In the genomic region with DNA sequence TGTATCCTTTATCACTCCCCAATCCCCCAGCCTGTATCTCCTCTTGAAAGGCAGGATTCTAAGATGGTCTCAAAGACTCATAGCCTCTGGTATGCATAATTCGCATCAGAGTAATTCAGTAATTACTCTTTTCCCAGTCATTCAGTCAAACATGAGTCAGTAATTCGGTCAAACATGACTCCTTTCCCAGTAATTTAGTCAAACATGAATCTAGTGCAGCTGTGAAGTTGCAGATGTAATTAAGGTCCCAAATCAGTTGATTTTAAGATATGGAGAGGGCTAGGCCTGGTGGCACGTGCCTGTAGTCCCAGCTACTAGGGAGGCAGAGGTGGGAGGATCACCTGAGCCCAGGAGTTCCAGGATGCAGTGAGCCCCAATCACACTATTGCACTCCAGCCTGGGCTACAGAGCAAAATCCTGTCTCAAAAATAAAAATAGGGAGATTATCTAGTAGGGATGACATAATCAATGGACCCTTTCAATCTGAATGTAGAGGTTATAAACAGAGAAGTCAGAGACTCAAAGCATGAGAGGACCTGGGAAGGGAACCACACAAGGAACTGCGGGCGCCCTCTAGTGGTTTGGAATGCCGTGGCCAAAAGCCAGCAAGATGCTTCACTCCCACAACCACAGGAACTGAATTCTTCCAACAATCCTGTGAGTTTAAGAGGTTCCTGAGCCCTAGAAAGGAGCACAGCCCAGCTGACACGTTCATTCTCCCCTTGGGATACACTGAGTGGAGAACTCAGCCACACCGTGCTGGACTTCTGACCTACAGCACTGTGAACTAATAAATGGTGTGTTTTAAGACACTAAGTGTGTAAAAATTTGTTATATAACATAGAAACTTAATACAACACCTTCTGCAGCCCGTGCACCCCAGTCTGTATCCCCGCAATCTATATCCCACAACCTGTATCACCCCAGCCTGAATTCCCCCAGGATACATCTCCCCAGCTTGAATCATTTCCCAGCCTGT, we compare ENCODE assay signal across 8 cellular contexts. TPM values are rescaled to one million over a fixed set of nuclear protein-coding genes. Genes with fewer than 3 reads are reported as not detected.
DNase-seq lines count a peak whose midpoint lies in the region; ATAC-seq and TF ChIP-seq lines count a peak whose summit lies in the region.

No MANE protein-coding gene starts in this region.

- no peak for TF ChIP-seq POLR2A in GM18505 (IDR thresholded peaks at IDR 0.05; ENCODE audit: borderline replicate concordance, extremely low read depth, insufficient read depth, insufficient read length)

- peak; percentile 80 for DNase-seq in M059J (ENCODE audit: low read depth)
- DNase-seq in RKO (ENCODE audit: low spot score) = peak; percentile 92
- peak; percentile 51 for DNase-seq in activated T-helper 1 cell treated with Interleukin-2 at 50 U/mL for 16 hours (ENCODE audit: low read depth)
- peak; percentile 87 for DNase-seq in fibroblast of pulmonary artery (ENCODE audit: low read depth)
- DNase-seq in substantia nigra (lab: John Stamatoyannopoulos, UW) = peak in 46 of 49 donors; percentile 13 to 91 (median 69)

- ATAC-seq in GM18505 (IDR thresholded peaks at IDR 0.05; ENCODE audit: unreplicated experiment) = peak; percentile 62

- peak; percentile 95 for TF ChIP-seq CTCF in 22Rv1 (IDR thresholded peaks at IDR 0.05)
- peak; percentile 94 for TF ChIP-seq CTCF in fibroblast of pulmonary artery (IDR thresholded peaks at IDR 0.05; ENCODE audit: low read length, missing control alignments)
- TF ChIP-seq CTCF in neutrophil (IDR thresholded peaks at IDR 0.05) = peak; percentile 53

- H3K27me3 ChIP-seq in neutrophil = peaks cover 4% of the 10 kb centered on the region

- no peaks in the 10 kb centered on the region for H3K36me3 ChIP-seq in neutrophil

- no peaks in the 10 kb centered on the region for H3K9me3 ChIP-seq in neutrophil

- no peak overlapping the region for H3K27ac ChIP-seq in 22Rv1
- H3K27ac ChIP-seq in neutrophil = no peak overlapping the region
- no peak overlapping the region for H3K27ac ChIP-seq in substantia nigra (ENCODE audit: low read depth, low read length, poor library complexity, severe bottlenecking)

- no peaks in the 10 kb centered on the region for H3K4me1 ChIP-seq in neutrophil (ENCODE audit: control insufficient read depth in 1 of 2, insufficient read depth in 1 of 2, low read depth in 1 of 2, low read length in 1 of 2)

- H3K4me3 ChIP-seq in fibroblast of pulmonary artery (replicated peaks; ENCODE audit: low read depth, low read length) (no peak overlapping the region), neutrophil (ENCODE audit: low read depth in 1 of 2, low read length in 1 of 2) (no peak overlapping the region)

RNA-seq across cellular contexts. Expression of gene ARMH4, which starts 14.3 kb away (rescaled TPM):
- 0.91 and 3.0 TPM in 2 replicates for total RNA-seq in M059J (2014; rRNA removed; shearing (Covaris generic))

RNA-seq across cellular contexts. Expression of gene ACTR10, which starts 33.7 kb away (rescaled TPM):
- total RNA-seq in M059J (2014; rRNA removed; shearing (Covaris generic)) = 50.6 and 70.2 TPM in 2 replicates
